ENCODE assay signal across 8 cellular contexts in genomic region chr22:50506611-50507420, GRCh38. TPM values are rescaled to one million over a fixed set of nuclear protein-coding genes. Genes with fewer than 3 reads are reported as not detected.
DNase-seq lines count a peak whose midpoint lies in the region; ATAC-seq and TF ChIP-seq lines count a peak whose summit lies in the region.

No MANE protein-coding gene starts in this region.

- peak overlapping the region; percentile 63 to 98 for H3K4me3 ChIP-seq in vagina

- H3K36me3 Mint-ChIP-seq in T-helper 2 cell treated with Interferon-gamma antibody and Interleukin-4, amounts not matched to agents 5 μg/mL and 100 μg/mL, for 36 hours (ENCODE audit: low read depth), result peaks cover 12% of the 10 kb centered on the region
- no peaks in the 10 kb centered on the region for H3K36me3 Mint-ChIP-seq in memory B cell

- H3K9me3 ChIP-seq in vagina, result no peaks in the 10 kb centered on the region

- H3K36me3 ChIP-seq in vagina, result peaks cover 0 to 31% of the 10 kb centered on the region in 2 donors

- no peak for DNase-seq in T-helper 2 cell treated with Interferon-gamma antibody and Interleukin-4, amounts not matched to agents 5 μg/mL and 100 μg/mL, for 36 hours (ENCODE audit: low spot score)
- no peak for DNase-seq in T-helper 2 cell
- DNase-seq in NCI-H1694 (lab: John Stamatoyannopoulos, UW), result peak; percentile 60
- peak; percentile 17 for DNase-seq in cerebellum (ENCODE audit: low spot score)
- no peak for DNase-seq in memory B cell (ENCODE audit: low spot score in 2 of 2)
- DNase-seq in vagina (ENCODE audit: extremely low spot score in 2 of 2), result no peak
- no peak for DNase-seq in activated effector memory CD4-positive, alpha-beta T cell treated with anti-CD3 and anti-CD28 coated beads, Interleukin-2, amount 50 U/mL, for 16 hours

- H3K27ac ChIP-seq in vagina, result peak overlapping the region; percentile 90

- ATAC-seq in memory B cell (ENCODE audit: low read depth), result no peak
- ATAC-seq in HG03139 (IDR thresholded peaks at IDR 0.05; ENCODE audit: unreplicated experiment), result no peak

- no peaks in the 10 kb centered on the region for H3K9me3 Mint-ChIP-seq in T-helper 2 cell treated with Interferon-gamma antibody and Interleukin-4, amounts not matched to agents 5 μg/mL and 100 μg/mL, for 36 hours
- no peaks in the 10 kb centered on the region for H3K9me3 Mint-ChIP-seq in memory B cell

- no peaks in the 10 kb centered on the region for H3K27me3 ChIP-seq in vagina

- peak overlapping the region; percentile 99 for H3K4me3 Mint-ChIP-seq in T-helper 2 cell treated with Interferon-gamma antibody and Interleukin-4, amounts not matched to agents 5 μg/mL and 100 μg/mL, for 36 hours
- peak overlapping the region; percentile 98 for H3K4me3 Mint-ChIP-seq in memory B cell

- TF ChIP-seq POLR2A in vagina (IDR thresholded peaks at IDR 0.05), result no peak

- peaks cover 49% of the 10 kb centered on the region for H3K4me1 ChIP-seq in vagina

- H3K27me3 Mint-ChIP-seq in T-helper 2 cell treated with Interferon-gamma antibody and Interleukin-4, amounts not matched to agents 5 μg/mL and 100 μg/mL, for 36 hours (ENCODE audit: low read depth), result no peaks in the 10 kb centered on the region
- H3K27me3 Mint-ChIP-seq in memory B cell, result no peaks in the 10 kb centered on the region

- H3K4me1 Mint-ChIP-seq in T-helper 2 cell treated with Interferon-gamma antibody and Interleukin-4, amounts not matched to agents 5 μg/mL and 100 μg/mL, for 36 hours (ENCODE audit: low read depth), result peaks cover 10% of the 10 kb centered on the region
- peaks cover 18% of the 10 kb centered on the region for H3K4me1 Mint-ChIP-seq in memory B cell

- intact Hi-C loops in vagina (cut with DNase I), result loop anchor here (5.0 kb wide), 1 partner anchor 570 kb away; no protein-coding TSS in a partner anchor

- no peak for TF ChIP-seq CTCF in vagina (IDR thresholded peaks at IDR 0.05)

- H3K27ac Mint-ChIP-seq in T-helper 2 cell treated with Interferon-gamma antibody and Interleukin-4, amounts not matched to agents 5 μg/mL and 100 μg/mL, for 36 hours, result peak overlapping the region; percentile 94
- peak overlapping the region; percentile 87 for H3K27ac Mint-ChIP-seq in memory B cell

RNA-seq across cellular contexts. Expression of gene LMF2, which starts 0.7 kb away (rescaled TPM):
- total RNA-seq in cerebellum, result 12.7 TPM
- 57.0 TPM for total RNA-seq in vagina

RNA-seq across cellular contexts. Expression of gene NCAPH2, which starts 1.2 kb away (rescaled TPM):
- 33.8 TPM for total RNA-seq in cerebellum
- total RNA-seq in vagina, result 45.7 TPM

RNA-seq across cellular contexts. Expression of gene SCO2, which starts 18.6 kb away (rescaled TPM):
- not detected for total RNA-seq in cerebellum
- 25.0 TPM for total RNA-seq in vagina

RNA-seq across cellular contexts. Expression of gene MIOX, which starts 20.2 kb away (rescaled TPM):
- total RNA-seq in cerebellum (not detected), vagina (not detected)

RNA-seq across cellular contexts. Expression of gene TYMP, which starts 23.0 kb away (rescaled TPM):
- total RNA-seq in cerebellum, result 2.3 TPM
- total RNA-seq in vagina, result 82.0 TPM

Comparison
In these comparisons a context has a peak if more than half of its experiments do, and no peak if none do; other contexts are left out.
1. DNase-seq: peak in NCI-H1694 (single experiment) and cerebellum (single experiment); none in T-helper 2 cell treated with Interferon-gamma antibody and Interleukin-4, amounts not matched to agents 5 μg/mL and 100 μg/mL, for 36 hours (single experiment), T-helper 2 cell (0 of 5), memory B cell (0 of 2), vagina (0 of 2) and activated effector memory CD4-positive, alpha-beta T cell treated with anti-CD3 and anti-CD28 coated beads, Interleukin-2, amount 50 U/mL, for 16 hours (single experiment).
2. RNA of gene SCO2, which starts 18.6 kb away (total RNA-seq): 25.0 TPM in vagina (single experiment); not detected in cerebellum (single experiment); every median in the first group is over 10 times any median in the second.